19 cellular contexts compared by ENCODE assay signal in genomic region chr5:167245871-167246270, GRCh38.
DNase-seq lines count a peak whose midpoint lies in the region; TF ChIP-seq lines count a peak whose summit lies in the region.
"Had no signal": no experiment of that assay in that cellular context is flagged by ENCODE, and none has a peak within 500 bp of the region (broad histone marks: within the 10 kb centered on the region; RNA-seq: fewer than 3 reads in every experiment).

No MANE protein-coding gene starts in this region.

- DNase-seq in NCI-H82 (lab: John Stamatoyannopoulos, UW): peak; percentile 38
- DNase-seq in NCI-H82 treated with DMSO at 0.1 percent for 48 hours (lab: John Stamatoyannopoulos, UW; ENCODE audit: unreplicated experiment): no peak
- peak; percentile 25 for DNase-seq in M059J (ENCODE audit: low read depth)
- DNase-seq in endodermal cell: peak; percentile 48
- peak; percentile 17 for DNase-seq in neural progenitor cell (ENCODE audit: low spot score)
- DNase-seq in dedifferentiated amniotic fluid mesenchymal stem cell (ENCODE audit: extremely low spot score): no peak
- DNase-seq in activated CD4-positive, alpha-beta memory T cell treated with anti-CD3 and anti-CD28 coated beads, Interleukin-2, amount 10 ng/mL, durations not matched to agents 7 days and 5 days: no peak
- no peak for DNase-seq in GM13976 (ENCODE audit: low spot score)
- DNase-seq: activated naive CD4-positive, alpha-beta T cell treated with anti-CD3 and anti-CD28 coated beads, Interleukin-2, amount 50 U/mL, for 16 hours; CD4-positive, alpha-beta T cell; colonic mucosa; DND-41; NCI-H524 treated with DMSO at 0.1 percent for 48 hours; stimulated activated CD4-positive, alpha-beta T cell treated with anti-CD3 and anti-CD28 coated beads, Interleukin-1b, Interleukin-23, amount 100 ng/mL, for 48 hours; T-helper 1 cell; transverse colon had no signal

- H3K9ac ChIP-seq in endodermal cell (ENCODE audit: extremely low read depth, low read length, poor library complexity, severe bottlenecking) (no peak overlapping the region), neural progenitor cell (no peak overlapping the region)

- H4K20me1 ChIP-seq in neural progenitor cell (ENCODE audit: low read depth): no peaks in the 10 kb centered on the region

- CTCF ChIA-PET in activated CD4-positive, alpha-beta memory T cell treated with anti-CD3 and anti-CD28 coated beads, Interleukin-2, amount 10 ng/mL, durations not matched to agents 7 days and 5 days (lab: Charles Lee): no interaction called here

- H3K4me3 Mint-ChIP-seq in endodermal cell (no peak overlapping the region), neural progenitor cell (no peak overlapping the region)
- H3K4me3 Mint-ChIP-seq in activated CD4-positive, alpha-beta memory T cell treated with anti-CD3 and anti-CD28 coated beads, Interleukin-2, amount 10 ng/mL, durations not matched to agents 7 days and 5 days: no peak overlapping the region
- H3K4me3 Mint-ChIP-seq: CD4-positive, alpha-beta T cell; stimulated activated naive CD8-positive, alpha-beta T cell treated with anti-CD3 and anti-CD28 coated beads, Interleukin-15, Interleukin-2, amounts not matched to agents 100 ng/mL and 50 ng/mL, for 24 hours had no signal

- H3K27ac Mint-ChIP-seq in endodermal cell (no peak overlapping the region), neural progenitor cell (no peak overlapping the region)
- H3K27ac Mint-ChIP-seq in activated CD4-positive, alpha-beta memory T cell treated with anti-CD3 and anti-CD28 coated beads, Interleukin-2, amount 10 ng/mL, durations not matched to agents 7 days and 5 days: no peak overlapping the region
- H3K27ac Mint-ChIP-seq: CD4-positive, alpha-beta T cell; stimulated activated naive CD8-positive, alpha-beta T cell treated with anti-CD3 and anti-CD28 coated beads, Interleukin-15, Interleukin-2, amounts not matched to agents 100 ng/mL and 50 ng/mL, for 24 hours had no signal

- H3F3A ChIP-seq in neural progenitor cell (ENCODE audit: low read depth): peaks cover 5% of the 10 kb centered on the region

- no peaks in the 10 kb centered on the region for H3K36me3 ChIP-seq in endodermal cell (ENCODE audit: control insufficient read depth, insufficient read depth, low read length)
- H3K36me3 ChIP-seq in neural progenitor cell: no peaks in the 10 kb centered on the region
- H3K36me3 ChIP-seq: colonic mucosa, transverse colon had no signal

- H3K27ac ChIP-seq in endodermal cell (ENCODE audit: low read depth, low read length) (no peak overlapping the region), neural progenitor cell (no peak overlapping the region)
- H3K27ac ChIP-seq: A549, colonic mucosa, transverse colon had no signal

- H3K4me1 Mint-ChIP-seq in endodermal cell: no peaks in the 10 kb centered on the region
- H3K4me1 Mint-ChIP-seq in neural progenitor cell: peaks cover 21% of the 10 kb centered on the region
- H3K4me1 Mint-ChIP-seq in activated CD4-positive, alpha-beta memory T cell treated with anti-CD3 and anti-CD28 coated beads, Interleukin-2, amount 10 ng/mL, durations not matched to agents 7 days and 5 days: no peaks in the 10 kb centered on the region

- TF ChIP-seq CTCF in endodermal cell (conservative IDR thresholded peaks at IDR 0.05): no peak
- no peak for TF ChIP-seq CTCF in neural progenitor cell (IDR thresholded peaks at IDR 0.05)
- no peak for TF ChIP-seq CTCF in GM13976 (IDR thresholded peaks at IDR 0.05; ENCODE audit: borderline replicate concordance, control extremely low read depth, extremely low read depth, insufficient read depth, missing control alignments)

- no peaks in the 10 kb centered on the region for H3K27me3 Mint-ChIP-seq in endodermal cell (ENCODE audit: insufficient read depth)
- H3K27me3 Mint-ChIP-seq in neural progenitor cell (ENCODE audit: insufficient read depth, low read depth): no peaks in the 10 kb centered on the region
- H3K27me3 Mint-ChIP-seq in activated CD4-positive, alpha-beta memory T cell treated with anti-CD3 and anti-CD28 coated beads, Interleukin-2, amount 10 ng/mL, durations not matched to agents 7 days and 5 days: no peaks in the 10 kb centered on the region
- H3K27me3 Mint-ChIP-seq: CD4-positive, alpha-beta T cell; stimulated activated naive CD8-positive, alpha-beta T cell treated with anti-CD3 and anti-CD28 coated beads, Interleukin-15, Interleukin-2, amounts not matched to agents 100 ng/mL and 50 ng/mL, for 24 hours had no signal

- H3K9me3 Mint-ChIP-seq in endodermal cell (no peaks in the 10 kb centered on the region), neural progenitor cell (no peaks in the 10 kb centered on the region)
- H3K9me3 Mint-ChIP-seq in activated CD4-positive, alpha-beta memory T cell treated with anti-CD3 and anti-CD28 coated beads, Interleukin-2, amount 10 ng/mL, durations not matched to agents 7 days and 5 days: peaks cover 15% of the 10 kb centered on the region

- no peaks in the 10 kb centered on the region for H3K36me3 Mint-ChIP-seq in endodermal cell (ENCODE audit: low read depth)
- no peaks in the 10 kb centered on the region for H3K36me3 Mint-ChIP-seq in neural progenitor cell
- H3K36me3 Mint-ChIP-seq in activated CD4-positive, alpha-beta memory T cell treated with anti-CD3 and anti-CD28 coated beads, Interleukin-2, amount 10 ng/mL, durations not matched to agents 7 days and 5 days (ENCODE audit: low read depth): no peaks in the 10 kb centered on the region

- 88 to 100% methylated on average over 1 of the region's 1 CpG for WGBS in endodermal cell (ENCODE audit: insufficient coverage in 1 of 2, insufficient read length in 1 of 2), 2 experiments

- H3K4me2 ChIP-seq in neural progenitor cell: no peak overlapping the region
- H3K4me2 ChIP-seq: A549 had no signal

- H3K4me3 ChIP-seq in endodermal cell (ENCODE audit: low read length) (no peak overlapping the region), neural progenitor cell (no peak overlapping the region)
- H3K4me3 ChIP-seq: A549, colonic mucosa, K562, transverse colon had no signal

- H3K79me2 ChIP-seq in neural progenitor cell (ENCODE audit: low read depth): no peaks in the 10 kb centered on the region

- POLR2A ChIA-PET in activated CD4-positive, alpha-beta memory T cell treated with anti-CD3 and anti-CD28 coated beads, Interleukin-2, amount 10 ng/mL, durations not matched to agents 7 days and 5 days (lab: Charles Lee): no interaction called here

- in situ Hi-C loops in GM13976 (cut with MboI; ENCODE audit: low sequenced_read_pairs, unreplicated experiment): no loop called here

- H3K9me3 ChIP-seq in endodermal cell (ENCODE audit: control insufficient read depth, low read length) (no peaks in the 10 kb centered on the region), neural progenitor cell (ENCODE audit: low read depth) (no peaks in the 10 kb centered on the region)
- H3K9me3 ChIP-seq: A549, colonic mucosa, transverse colon had no signal

- H3K4me1 ChIP-seq in endodermal cell (ENCODE audit: control insufficient read depth, insufficient read depth, low read length) (no peaks in the 10 kb centered on the region), neural progenitor cell (peaks cover 6% of the 10 kb centered on the region)
- H3K4me1 ChIP-seq: A549, colonic mucosa, transverse colon had no signal

- H2AFZ ChIP-seq in neural progenitor cell (replicated peaks): no peak overlapping the region

- no peaks in the 10 kb centered on the region for H3K27me3 ChIP-seq in endodermal cell (ENCODE audit: control insufficient read depth, insufficient read depth, low read length, poor library complexity, severe bottlenecking)
- no peaks in the 10 kb centered on the region for H3K27me3 ChIP-seq in neural progenitor cell
- H3K27me3 ChIP-seq: colonic mucosa, transverse colon had no signal

Comparison
In these comparisons a context has a peak if more than half of its experiments do, and no peak if none do; other contexts are left out.
1. DNase-seq: peak in NCI-H82 (single experiment), M059J (single experiment), endodermal cell (single experiment) and neural progenitor cell (single experiment); none in NCI-H82 treated with DMSO at 0.1 percent for 48 hours (single experiment), dedifferentiated amniotic fluid mesenchymal stem cell (single experiment), activated CD4-positive, alpha-beta memory T cell treated with anti-CD3 and anti-CD28 coated beads, Interleukin-2, amount 10 ng/mL, durations not matched to agents 7 days and 5 days (single experiment) and GM13976 (single experiment).